In genomic region chr19:30717381-30717780, GRCh38 we compare ENCODE assay signal across 27 cellular contexts.
"Had no signal": no experiment of that assay in that cellular context is flagged by ENCODE, and none has a peak within 500 bp of the region (broad histone marks: within the 10 kb centered on the region; RNA-seq: fewer than 3 reads in every experiment).

No MANE protein-coding gene starts in this region.

- ATAC-seq: naive thymus-derived CD4-positive, alpha-beta T cell; natural killer cell; psoas muscle; right cardiac atrium; right lobe of liver; stimulated activated naive B cell treated with anti-CD40 and anti-IgM and Interleukin-4, amounts not matched to agents 10 μg/mL and 1 μg/mL and 100 μg/mL, for 72 hours had no signal

- H3K36me3 ChIP-seq: neural progenitor cell, ovary, right lobe of liver, sigmoid colon, stomach, thoracic aorta, thyroid gland, upper lobe of left lung, vagina had no signal

- H3K9me3 ChIP-seq: ovary, psoas muscle, right lobe of liver, sigmoid colon, stomach, thoracic aorta, thyroid gland, tibial nerve, upper lobe of left lung, vagina had no signal

- DNase-seq: naive thymus-derived CD4-positive, alpha-beta T cell; natural killer cell; occipital lobe; ovary; psoas muscle; right cardiac atrium; right lobe of liver; sigmoid colon; small intestine; stimulated activated CD4-positive, alpha-beta T cell treated with anti-CD3 and anti-CD28 coated beads, Interleukin-12 subunit alpha, Interleukin-12 subunit beta, amount 100 ng/mL, for 4 hours; stimulated activated CD4-positive, alpha-beta T cell treated with anti-CD3 and anti-CD28 coated beads, Interleukin-1b, Interleukin-23, amount 100 ng/mL, for 48 hours; stimulated activated CD4-positive, alpha-beta T cell treated with anti-CD3 and anti-CD28 coated beads, Interleukin-4, amount 100 ng/mL, for 1 hour; stimulated activated CD4-positive, alpha-beta T cell treated with anti-CD3 and anti-CD28 coated beads, Interleukin-4, amount 100 ng/mL, for 4 hours; stimulated activated CD8-positive, alpha-beta memory T cell treated with anti-CD3 and anti-CD28 coated beads, Interleukin-4, amount 100 ng/mL, for 48 hours; stimulated activated naive B cell treated with anti-CD40 and anti-IgM and Interleukin-4, amounts not matched to agents 10 μg/mL and 1 μg/mL and 100 μg/mL, for 72 hours; stimulated activated naive CD4-positive, alpha-beta T cell treated with Interleukin-2 at 50 U/mL for 16 hours; stomach; thyroid gland; trophoblast cell; upper lobe of left lung had no signal

- H3K4me3 Mint-ChIP-seq: naive thymus-derived CD4-positive, alpha-beta T cell; neural progenitor cell; stimulated activated naive B cell treated with anti-CD40 and anti-IgM and Interleukin-4, amounts not matched to agents 10 μg/mL and 1 μg/mL and 100 μg/mL, for 72 hours; stimulated activated naive CD8-positive, alpha-beta T cell treated with anti-CD3 and anti-CD28 coated beads, Interleukin-15, Interleukin-2, amounts not matched to agents 100 ng/mL and 50 ng/mL, for 24 hours had no signal

- H3K27ac Mint-ChIP-seq: naive thymus-derived CD4-positive, alpha-beta T cell; natural killer cell; neural progenitor cell; stimulated activated naive B cell treated with anti-CD40 and anti-IgM and Interleukin-4, amounts not matched to agents 10 μg/mL and 1 μg/mL and 100 μg/mL, for 72 hours; stimulated activated naive CD8-positive, alpha-beta T cell treated with anti-CD3 and anti-CD28 coated beads, Interleukin-15, Interleukin-2, amounts not matched to agents 100 ng/mL and 50 ng/mL, for 24 hours had no signal

- H3K4me1 ChIP-seq: parathyroid adenoma had no signal

- H3K9me3 Mint-ChIP-seq: natural killer cell; nephron; neural progenitor cell; stimulated activated naive B cell treated with anti-CD40 and anti-IgM and Interleukin-4, amounts not matched to agents 10 μg/mL and 1 μg/mL and 100 μg/mL, for 72 hours; stimulated activated naive CD8-positive, alpha-beta T cell treated with anti-CD3 and anti-CD28 coated beads, Interleukin-15, Interleukin-2, amounts not matched to agents 100 ng/mL and 50 ng/mL, for 24 hours had no signal

- H3K27me3 ChIP-seq: ovary, right lobe of liver, sigmoid colon, thyroid gland, tibial nerve, upper lobe of left lung, vagina had no signal

- H3K27ac ChIP-seq: neural progenitor cell, ovary, parathyroid adenoma, psoas muscle, right lobe of liver, sigmoid colon, stomach, thoracic aorta, thyroid gland, tibial nerve, upper lobe of left lung, vagina had no signal

- H3K36me3 Mint-ChIP-seq: naive thymus-derived CD4-positive, alpha-beta T cell; natural killer cell; neural progenitor cell; stimulated activated naive B cell treated with anti-CD40 and anti-IgM and Interleukin-4, amounts not matched to agents 10 μg/mL and 1 μg/mL and 100 μg/mL, for 72 hours had no signal

- H3K4me3 ChIP-seq: neural progenitor cell, ovary, psoas muscle, right lobe of liver, sigmoid colon, stomach, thoracic aorta, thyroid gland, tibial nerve, upper lobe of left lung, vagina had no signal
